Comparison of ENCODE assay signal across 16 cellular contexts in genomic region chr1:184636156-184636448, GRCh38.
"Had no signal": no experiment of that assay in that cellular context is flagged by ENCODE, and none has a peak within 500 bp of the region (broad histone marks: within the 10 kb centered on the region; RNA-seq: fewer than 3 reads in every experiment).

No MANE protein-coding gene starts in this region.

- H3K79me2 ChIP-seq: hepatocyte had no signal

- H2AFZ ChIP-seq: hepatocyte had no signal

- H3K27ac ChIP-seq: ascending aorta, colonic mucosa, hepatocyte, lower lobe of right lung had no signal

- H3K27me3 ChIP-seq: ascending aorta, colonic mucosa, hepatocyte had no signal

- H3K4me1 ChIP-seq: ascending aorta, colonic mucosa had no signal

- H3K9me3 ChIP-seq: ascending aorta, colonic mucosa, lower lobe of right lung had no signal

- H3K36me3 ChIP-seq: ascending aorta, colonic mucosa, lower lobe of right lung had no signal

- DNase-seq: activated CD4-positive, alpha-beta T cell treated with anti-CD3 and anti-CD28 coated beads, Interleukin-2, amount 50 U/mL, for 48 hours; activated CD8-positive, alpha-beta memory T cell treated with anti-CD3 and anti-CD28 coated beads, Interleukin-2, amount 50 U/mL, for 4 hours; activated gamma-delta T cell treated with Interleukin-2 at 50 U/mL for 16 hours; activated naive CD8-positive, alpha-beta T cell treated with anti-CD3 and anti-CD28 coated beads, Interleukin-2, amount 10 ng/mL, durations not matched to agents 7 days and 5 days; activated T-cell treated with anti-CD3 and anti-CD28 coated beads, Interleukin-2, amount 50 U/mL, for 72 hours; colonic mucosa; effector CD8-positive, alpha-beta T cell; kidney glomerular epithelial cell; lower lobe of right lung; naive B cell; stimulated activated CD4-positive, alpha-beta T cell treated with anti-CD3 and anti-CD28 coated beads, Interleukin-15, amount 100 ng/mL, for 24 hours; stimulated activated CD4-positive, alpha-beta T cell treated with anti-CD3 and anti-CD28 coated beads, Interleukin-4, amount 100 ng/mL, for 24 hours; stimulated activated naive CD8-positive, alpha-beta T cell treated with anti-CD3 and anti-CD28 coated beads, Interleukin-15, amount 100 ng/mL, for 72 hours; SW 1271 had no signal

- H3K4me3 ChIP-seq: ascending aorta, colonic mucosa, hepatocyte, lower lobe of right lung had no signal

- H3K4me2 ChIP-seq: hepatocyte had no signal
